9 cellular contexts compared by ENCODE assay signal in genomic region chr17:35142467-35142796, GRCh38. TPM values are rescaled to one million over a fixed set of nuclear protein-coding genes. Genes with fewer than 3 reads are reported as not detected.
DNase-seq lines count a peak whose midpoint lies in the region; ATAC-seq and TF ChIP-seq lines count a peak whose summit lies in the region.
"Had no signal": no experiment of that assay in that cellular context is flagged by ENCODE, and none has a peak within 500 bp of the region (broad histone marks: within the 10 kb centered on the region; RNA-seq: fewer than 3 reads in every experiment).

No MANE protein-coding gene starts in this region.

- no peak for ATAC-seq in activated B cell treated with CpG ODN at 0.5 μM for 24 hours (ENCODE audit: low read depth)
- ATAC-seq in stimulated activated naive CD8-positive, alpha-beta T cell treated with anti-CD3 and anti-CD28 coated beads, Interleukin-15, amount 100 ng/mL, for 72 hours: peak; percentile 30
- no peak for ATAC-seq in HG02759 (IDR thresholded peaks at IDR 0.05; ENCODE audit: unreplicated experiment)

- no peak for TF ChIP-seq CTCF in activated B cell treated with CpG ODN at 0.5 μM for 24 hours (IDR thresholded peaks at IDR 0.05)

- H3K4me3 Mint-ChIP-seq in T-helper 2 cell treated with Interferon-gamma antibody and Interleukin-4, amounts not matched to agents 5 μg/mL and 100 μg/mL, for 36 hours: peak overlapping the region; percentile 75
- H3K4me3 Mint-ChIP-seq in activated B cell treated with CpG ODN at 0.5 μM for 24 hours: peak overlapping the region; percentile 87
- H3K4me3 Mint-ChIP-seq in stimulated activated naive CD8-positive, alpha-beta T cell treated with anti-CD3 and anti-CD28 coated beads, Interleukin-15, amount 100 ng/mL, for 72 hours: peak overlapping the region; percentile 82 to 85

- CTCF ChIA-PET in activated B cell treated with CpG ODN at 0.5 μM for 24 hours (lab: Charles Lee): interaction anchor here (0.8 to 2.3 kb wide), 3 partner anchors 23 to 397 kb away, joined by 3 to 6 read pairs (median 4); partner anchors contain the start of gene RAD51D

- H3K4me3 ChIP-seq in iPS-11a (ENCODE audit: low read depth, low read length): peak overlapping the region; percentile 95

- no peaks in the 10 kb centered on the region for H3K9me3 Mint-ChIP-seq in T-helper 2 cell treated with Interferon-gamma antibody and Interleukin-4, amounts not matched to agents 5 μg/mL and 100 μg/mL, for 36 hours
- H3K9me3 Mint-ChIP-seq in activated B cell treated with CpG ODN at 0.5 μM for 24 hours: no peaks in the 10 kb centered on the region
- no peaks in the 10 kb centered on the region for H3K9me3 Mint-ChIP-seq in stimulated activated naive CD8-positive, alpha-beta T cell treated with anti-CD3 and anti-CD28 coated beads, Interleukin-15, amount 100 ng/mL, for 72 hours

- DNase-seq in T-helper 2 cell treated with Interferon-gamma antibody and Interleukin-4, amounts not matched to agents 5 μg/mL and 100 μg/mL, for 36 hours (ENCODE audit: low spot score): no peak
- DNase-seq in T-helper 2 cell (no peak), activated B cell treated with CpG ODN at 0.5 μM for 24 hours (no peak), AG20443 (ENCODE audit: low spot score) (no peak), NCI-H1092 (lab: John Stamatoyannopoulos, UW) (no peak)
- no peak for DNase-seq in stimulated activated naive CD8-positive, alpha-beta T cell treated with anti-CD3 and anti-CD28 coated beads, Interleukin-15, amount 100 ng/mL, for 72 hours

- H3K36me3 Mint-ChIP-seq in T-helper 2 cell treated with Interferon-gamma antibody and Interleukin-4, amounts not matched to agents 5 μg/mL and 100 μg/mL, for 36 hours (ENCODE audit: low read depth): peaks cover 10% of the 10 kb centered on the region
- H3K36me3 Mint-ChIP-seq in activated B cell treated with CpG ODN at 0.5 μM for 24 hours (ENCODE audit: low read depth): peaks cover 18% of the 10 kb centered on the region

- POLR2A ChIA-PET in activated B cell treated with CpG ODN at 0.5 μM for 24 hours (lab: Charles Lee): interaction anchor here (0.8 to 1.2 kb wide), 2 partner anchors 23 to 437 kb away, joined by 3 read pairs; no protein-coding TSS in a partner anchor

- intact Hi-C loops in activated B cell treated with CpG ODN at 0.5 μM for 24 hours (cut with micrococcal nuclease): loop anchor here (1.0 to 10.0 kb wide), 6 partner anchors 53 to 600 kb away; partner anchors contain the start of genes PEX12, SLFN12L and SLFN5

- H3K27ac Mint-ChIP-seq in T-helper 2 cell treated with Interferon-gamma antibody and Interleukin-4, amounts not matched to agents 5 μg/mL and 100 μg/mL, for 36 hours: peak overlapping the region; percentile 70
- H3K27ac Mint-ChIP-seq in activated B cell treated with CpG ODN at 0.5 μM for 24 hours: peak overlapping the region; percentile 59
- H3K27ac Mint-ChIP-seq in stimulated activated naive CD8-positive, alpha-beta T cell treated with anti-CD3 and anti-CD28 coated beads, Interleukin-15, amount 100 ng/mL, for 72 hours: peak overlapping the region; percentile 22 to 78

- H3K4me1 Mint-ChIP-seq in T-helper 2 cell treated with Interferon-gamma antibody and Interleukin-4, amounts not matched to agents 5 μg/mL and 100 μg/mL, for 36 hours (ENCODE audit: low read depth): peaks cover 11% of the 10 kb centered on the region
- peaks cover 14% of the 10 kb centered on the region for H3K4me1 Mint-ChIP-seq in activated B cell treated with CpG ODN at 0.5 μM for 24 hours
- H3K4me1 Mint-ChIP-seq in stimulated activated naive CD8-positive, alpha-beta T cell treated with anti-CD3 and anti-CD28 coated beads, Interleukin-15, amount 100 ng/mL, for 72 hours: peaks cover 21% of the 10 kb centered on the region

- H3K27me3 Mint-ChIP-seq in T-helper 2 cell treated with Interferon-gamma antibody and Interleukin-4, amounts not matched to agents 5 μg/mL and 100 μg/mL, for 36 hours (ENCODE audit: low read depth): no peaks in the 10 kb centered on the region
- peaks cover 2% of the 10 kb centered on the region for H3K27me3 Mint-ChIP-seq in activated B cell treated with CpG ODN at 0.5 μM for 24 hours
- no peaks in the 10 kb centered on the region for H3K27me3 Mint-ChIP-seq in stimulated activated naive CD8-positive, alpha-beta T cell treated with anti-CD3 and anti-CD28 coated beads, Interleukin-15, amount 100 ng/mL, for 72 hours

RNA-seq across cellular contexts. Expression of gene NLE1, which starts 0.3 kb away (rescaled TPM):
- total RNA-seq in activated B cell treated with CpG ODN at 0.5 μM for 24 hours: 22.1 and 26.3 TPM in 2 replicates

RNA-seq across cellular contexts. Expression of gene UNC45B, which starts 5.2 kb away (rescaled TPM):
- total RNA-seq in activated B cell treated with CpG ODN at 0.5 μM for 24 hours: not detected in 2 replicates
- total RNA-seq: lung microvascular endothelial cell had no signal

RNA-seq across cellular contexts. Expression of gene FNDC8, which starts 21.0 kb away (rescaled TPM):
- not detected in 2 replicates for total RNA-seq in activated B cell treated with CpG ODN at 0.5 μM for 24 hours
- total RNA-seq: lung microvascular endothelial cell had no signal

RNA-seq across cellular contexts. Expression of gene RAD51D, which starts 22.8 kb away (rescaled TPM):
- total RNA-seq in activated B cell treated with CpG ODN at 0.5 μM for 24 hours: 17.0 and 22.9 TPM in 2 replicates

RNA-seq across cellular contexts. Expression of gene SLC35G3, which starts 51.8 kb away (rescaled TPM):
- total RNA-seq in activated B cell treated with CpG ODN at 0.5 μM for 24 hours: 0.10 and 0.16 TPM in 2 replicates
- total RNA-seq: lung microvascular endothelial cell had no signal
